ENCODE assay signal across 8 cellular contexts in genomic region chr6:43174263-43175112, GRCh38. TPM values are rescaled to one million over a fixed set of nuclear protein-coding genes. Genes with fewer than 3 reads are reported as not detected.
DNase-seq lines count a peak whose midpoint lies in the region; ATAC-seq, FAIRE-seq and TF ChIP-seq lines count a peak whose summit lies in the region.

No MANE protein-coding gene starts in this region.

- H4K20me1 ChIP-seq in keratinocyte (ENCODE audit: control insufficient read depth, extremely low read depth, insufficient read depth, low read length), result peaks cover 3% of the 10 kb centered on the region

- H3K9me1 ChIP-seq in keratinocyte (ENCODE audit: control insufficient read depth, extremely low read depth, insufficient read depth, low read length), result no peaks in the 10 kb centered on the region

- peak overlapping the region; percentile 42 for H3K9ac ChIP-seq in keratinocyte (ENCODE audit: control insufficient read depth, extremely low read depth, insufficient read depth, low read length)

- TF ChIP-seq CTCF in AG09319 (IDR thresholded peaks at IDR 0.05; ENCODE audit: low read depth, low read length) (no peak), keratinocyte (optimal IDR thresholded peaks at IDR 0.05 in 1 of 3, IDR thresholded peaks at IDR 0.05 in 1 of 3, conservative IDR thresholded peaks at IDR 0.05 in 1 of 3; ENCODE audit: extremely low read depth in 1 of 3, insufficient read depth in 2 of 3, low read length in 3 of 3) (peak in 1 of 3 experiments; percentile 25)

- peaks cover 28 to 32% of the 10 kb centered on the region in 2 experiments for H3K36me3 ChIP-seq in keratinocyte (ENCODE audit: control insufficient read depth in 2 of 2, extremely low read depth in 1 of 2, insufficient read depth in 2 of 2, low read length in 2 of 2)

- peak; percentile 81 for FAIRE-seq in keratinocyte (lab: Jason Lieb, UNC)

- ATAC-seq in GM19043 (IDR thresholded peaks at IDR 0.05; ENCODE audit: low read depth, unreplicated experiment), result peak; percentile 70
- peak; percentile 73 for ATAC-seq in HG03354 (IDR thresholded peaks at IDR 0.05; ENCODE audit: poor library complexity, severe bottlenecking, unreplicated experiment)

- peak overlapping the region; percentile 75 for H3K27ac ChIP-seq in keratinocyte (ENCODE audit: control insufficient read depth, insufficient read depth, low read length)

- H3K4me1 ChIP-seq in keratinocyte (ENCODE audit: control insufficient read depth, extremely low read depth, insufficient read depth, low read length), result peaks cover 26% of the 10 kb centered on the region

- H3K4me2 ChIP-seq in keratinocyte (ENCODE audit: control insufficient read depth, extremely low read depth, insufficient read depth, low read depth, low read length), result peak overlapping the region; percentile 95

- no peaks in the 10 kb centered on the region for H3K9me3 ChIP-seq in keratinocyte (ENCODE audit: control insufficient read depth, low read depth, low read length)

- no peak overlapping the region for H2AFZ ChIP-seq in keratinocyte (ENCODE audit: control insufficient read depth, low read length)

- H3K27me3 ChIP-seq in keratinocyte (ENCODE audit: control insufficient read depth, extremely low read depth, insufficient read depth, low read length), result no peaks in the 10 kb centered on the region

- DNase-seq in AG09319 (ENCODE audit: extremely low read depth, low read depth), result peak; percentile 99
- peak; percentile 95 to 96 for DNase-seq in NCI-H446 (lab: John Stamatoyannopoulos, UW)
- DNase-seq in activated CD4-positive, alpha-beta T cell treated with anti-CD3 and anti-CD28 coated beads for 1 hour, result peak; percentile 91
- peak; percentile 99 for DNase-seq in cerebellum (ENCODE audit: low spot score)
- DNase-seq in keratinocyte (ENCODE audit: low read depth, low spot score), result peak; percentile 96
- peak; percentile 92 to 95 (median 94) for DNase-seq in stimulated activated CD4-positive, alpha-beta T cell treated with anti-CD3 and anti-CD28 coated beads, Interleukin-12 subunit alpha, Interleukin-12 subunit beta, amount 100 ng/mL, for 48 hours (ENCODE audit: low read depth in 2 of 3, low spot score in 1 of 3)

- dilution Hi-C loops in keratinocyte (cut with MboI; ENCODE audit: extremely low pct_ligation_motif_present, low sequenced_read_pairs), result no loop called here

- peak overlapping the region; percentile 27 to 79 (median 78) for H3K4me3 ChIP-seq in keratinocyte (ENCODE audit: control insufficient read depth in 2 of 3, extremely low read depth in 1 of 3, insufficient read depth in 2 of 3, low read depth in 1 of 3, low read length in 3 of 3)

- H3K79me2 ChIP-seq in keratinocyte (ENCODE audit: control insufficient read depth, insufficient read depth, low read length), result peaks cover 37% of the 10 kb centered on the region

RNA-seq across cellular contexts. Expression of gene SRF, which starts 3.4 kb away (rescaled TPM):
- 8.2 TPM for total RNA-seq in cerebellum
- polyA plus RNA-seq in keratinocyte, result 26.0 to 39.2 TPM (median 28.5 TPM) in 3 replicates
- polyA plus RNA-seq in keratinocyte (2011; ENCODE audit: low read depth), result 1.7 TPM
- polyA plus RNA-seq in keratinocyte (2011; cell fraction: cytosol; rRNA removed), result 26.7 and 39.0 TPM in 2 replicates
- 36.4 and 40.4 TPM in 2 replicates for polyA plus RNA-seq in keratinocyte (2011; cell fraction: nucleus; rRNA removed)
- polyA plus RNA-seq in keratinocyte (2012; ENCODE audit: low replicate concordance), result 14.9 and 28.2 TPM in 2 replicates
- 41.7 to 91.8 TPM (median 51.9 TPM) in 3 replicates for polyA minus RNA-seq in keratinocyte
- polyA minus RNA-seq in keratinocyte (2011; cell fraction: cytosol; rRNA and poly(A)+ RNA removed), result 43.2 TPM
- polyA minus RNA-seq in keratinocyte (2011; cell fraction: nucleus; rRNA and poly(A)+ RNA removed), result 21.7 and 24.4 TPM in 2 replicates

RNA-seq across cellular contexts. Expression of gene CUL9, which starts 7.5 kb away (rescaled TPM):
- 37.3 TPM for total RNA-seq in cerebellum
- 19.0 to 23.0 TPM (median 21.6 TPM) in 3 replicates for polyA plus RNA-seq in keratinocyte
- 92.8 TPM for polyA plus RNA-seq in keratinocyte (2011; ENCODE audit: low read depth)
- polyA plus RNA-seq in keratinocyte (2011; cell fraction: cytosol; rRNA removed), result 7.7 and 10.8 TPM in 2 replicates
- 167 and 182 TPM in 2 replicates for polyA plus RNA-seq in keratinocyte (2011; cell fraction: nucleus; rRNA removed)
- polyA plus RNA-seq in keratinocyte (2012; ENCODE audit: low replicate concordance), result 21.1 and 53.9 TPM in 2 replicates
- polyA minus RNA-seq in keratinocyte, result 28.1 to 39.9 TPM (median 28.5 TPM) in 3 replicates
- polyA minus RNA-seq in keratinocyte (2011; cell fraction: cytosol; rRNA and poly(A)+ RNA removed), result 10.2 TPM
- polyA minus RNA-seq in keratinocyte (2011; cell fraction: nucleus; rRNA and poly(A)+ RNA removed), result 41.5 and 43.8 TPM in 2 replicates

RNA-seq across cellular contexts. Expression of gene DNPH1, which starts 54.8 kb away (rescaled TPM):
- total RNA-seq in cerebellum, result 11.8 TPM
- polyA plus RNA-seq in keratinocyte, result 57.1 to 98.6 TPM (median 73.9 TPM) in 3 replicates
- polyA plus RNA-seq in keratinocyte (2011; ENCODE audit: low read depth), result 20.1 TPM
- polyA plus RNA-seq in keratinocyte (2011; cell fraction: cytosol; rRNA removed), result 34.0 and 80.6 TPM in 2 replicates
- polyA plus RNA-seq in keratinocyte (2011; cell fraction: nucleus; rRNA removed), result 33.7 and 38.8 TPM in 2 replicates
- polyA plus RNA-seq in keratinocyte (2012; ENCODE audit: low replicate concordance), result 49.4 and 94.9 TPM in 2 replicates
- 14.7 to 16.6 TPM (median 14.9 TPM) in 3 replicates for polyA minus RNA-seq in keratinocyte
- polyA minus RNA-seq in keratinocyte (2011; cell fraction: cytosol; rRNA and poly(A)+ RNA removed), result 38.4 TPM
- polyA minus RNA-seq in keratinocyte (2011; cell fraction: nucleus; rRNA and poly(A)+ RNA removed), result 6.3 and 10.6 TPM in 2 replicates

Comparison
In these comparisons a context has a peak if more than half of its experiments do, and no peak if none do; other contexts are left out.
1. Peak in every context shown above with its lines: DNase-seq, ATAC-seq, H3K4me3 ChIP-seq and H3K27ac ChIP-seq.